In the genomic region with DNA sequence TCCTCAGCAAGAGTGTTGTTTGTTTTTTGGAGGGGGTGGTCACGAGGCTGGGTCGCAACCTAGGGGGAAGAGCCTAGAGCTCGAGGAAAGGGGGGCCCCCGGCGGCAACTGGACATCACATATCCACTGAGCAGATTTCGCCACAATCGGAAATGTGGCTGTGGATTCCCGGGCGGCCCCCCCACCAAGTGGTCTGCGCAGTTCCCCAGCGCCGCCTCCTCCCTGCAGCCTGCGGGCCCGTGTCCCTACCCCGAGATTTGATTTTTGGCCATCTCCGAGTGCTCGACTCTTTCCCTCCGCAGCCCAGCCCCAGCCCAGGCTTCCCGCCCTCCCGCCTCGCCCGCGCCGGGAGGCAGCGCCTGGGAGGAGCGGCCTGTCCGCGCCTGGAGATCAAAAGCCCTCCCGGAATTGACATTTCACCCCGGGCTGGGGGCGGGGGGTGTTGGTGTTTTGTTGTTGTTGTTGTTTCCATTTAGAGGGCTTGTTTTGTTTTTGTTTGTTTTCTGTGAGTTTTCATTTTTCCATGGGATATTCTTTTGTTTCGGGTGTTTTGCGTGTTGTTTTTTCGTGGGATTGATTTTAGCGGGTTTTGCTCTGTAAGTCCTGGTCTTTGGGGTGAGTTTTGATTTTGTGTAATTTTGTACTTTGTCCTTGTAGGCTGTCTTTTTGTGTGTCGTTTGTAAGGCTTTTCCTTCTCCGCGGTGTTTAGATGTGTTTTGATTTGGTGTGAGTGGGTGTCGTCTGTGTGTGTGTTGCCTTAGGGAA, we compare ENCODE assay signal across 8 cellular contexts. TPM values are rescaled to one million over a fixed set of nuclear protein-coding genes. Genes with fewer than 3 reads are reported as not detected.
A peak's percentile ranks its signal among the peaks of the same experiment; 100 is the strongest.
DNase-seq lines count a peak whose midpoint lies in the region; ATAC-seq and TF ChIP-seq lines count a peak whose summit lies in the region.

No MANE protein-coding gene starts in this region.

- peaks cover 40% of the 10 kb centered on the region for H3K4me1 Mint-ChIP-seq in activated naive CD8-positive, alpha-beta T cell treated with anti-CD3 and anti-CD28 coated beads, Interleukin-2, amount 50 U/mL, for 24 hours
- H3K4me1 Mint-ChIP-seq in naive thymus-derived CD4-positive, alpha-beta T cell, result peaks cover 22 to 51% (median 37%) of the 10 kb centered on the region in 7 donors

- WGBS in HUES64, result under 1% methylated on average over 38 of the region's 39 CpGs

- peaks cover 6% of the 10 kb centered on the region for H3K36me3 Mint-ChIP-seq in activated naive CD8-positive, alpha-beta T cell treated with anti-CD3 and anti-CD28 coated beads, Interleukin-2, amount 50 U/mL, for 24 hours (ENCODE audit: low read depth)
- H3K36me3 Mint-ChIP-seq in naive thymus-derived CD4-positive, alpha-beta T cell, result peaks cover 0 to 10% (median 7%) of the 10 kb centered on the region in 5 donors

- no peak for DNase-seq in DND-41
- DNase-seq in activated naive CD8-positive, alpha-beta T cell treated with anti-CD3 and anti-CD28 coated beads, Interleukin-2, amount 50 U/mL, for 24 hours, result no peak
- peak in 2 of 9 donors; percentile 17 to 26 for DNase-seq in naive thymus-derived CD4-positive, alpha-beta T cell
- DNase-seq in activated CD4-positive, CD25-positive, alpha-beta regulatory T cell (lab: John Stamatoyannopoulos, UW), result no peak
- no peak for DNase-seq in dermis blood vessel endothelial cell
- DNase-seq in occipital lobe (lab: John Stamatoyannopoulos, UW), result no peak

- intact Hi-C loops in naive thymus-derived CD4-positive, alpha-beta T cell (cut with micrococcal nuclease), result loop anchor here (1.0 to 10.0 kb wide), 7 partner anchors 8 to 559 kb away; partner anchors contain the start of genes GRHPR (in 1 of the 2) and TOMM5 (in 1 of the 2)

- TF ChIP-seq CTCF in DND-41 (IDR thresholded peaks at IDR 0.05; ENCODE audit: borderline replicate concordance, extremely low read depth, low read length, poor library complexity, severe bottlenecking), result no peak

- CTCF ChIA-PET in naive thymus-derived CD4-positive, alpha-beta T cell (lab: Charles Lee), result no interaction called here

- H3K27ac ChIP-seq in DND-41 (ENCODE audit: low read length), result no peak overlapping the region
- H3K27ac ChIP-seq in HUES64 (ENCODE audit: low read depth, low read length), result no peak overlapping the region
- no peak overlapping the region for H3K27ac ChIP-seq in naive thymus-derived CD4-positive, alpha-beta T cell (ENCODE audit: low read depth, low read length)

- POLR2A ChIA-PET in naive thymus-derived CD4-positive, alpha-beta T cell (lab: Charles Lee), result no interaction called here

- H3K36me3 ChIP-seq in DND-41 (ENCODE audit: insufficient read depth, low read length) (no peaks in the 10 kb centered on the region), HUES64 (ENCODE audit: insufficient read depth, low read length) (no peaks in the 10 kb centered on the region)
- H3K36me3 ChIP-seq in naive thymus-derived CD4-positive, alpha-beta T cell (ENCODE audit: control insufficient read depth in 2 of 3, insufficient read depth in 3 of 3, low read length in 3 of 3), result no peaks in the 10 kb centered on the region

- no peaks in the 10 kb centered on the region for H4K20me1 ChIP-seq in DND-41 (ENCODE audit: insufficient read depth, low read length)

- no peaks in the 10 kb centered on the region for H3K9me3 ChIP-seq in DND-41 (ENCODE audit: insufficient read depth, low read length, severe bottlenecking)
- H3K9me3 ChIP-seq in HUES64 (ENCODE audit: insufficient read depth, low read depth, low read length), result no peaks in the 10 kb centered on the region
- peaks cover 0 to 4% (median 0%) of the 10 kb centered on the region in 3 experiments for H3K9me3 ChIP-seq in naive thymus-derived CD4-positive, alpha-beta T cell (ENCODE audit: control insufficient read depth in 2 of 3, low read length in 3 of 3)

- H3K9me3 Mint-ChIP-seq in activated naive CD8-positive, alpha-beta T cell treated with anti-CD3 and anti-CD28 coated beads, Interleukin-2, amount 50 U/mL, for 24 hours, result no peaks in the 10 kb centered on the region
- peaks cover 0 to 17% (median 0%) of the 10 kb centered on the region in 11 donors for H3K9me3 Mint-ChIP-seq in naive thymus-derived CD4-positive, alpha-beta T cell

- H2AFZ ChIP-seq in DND-41 (ENCODE audit: low read depth, low read length), result no peak overlapping the region

- peaks cover 92% of the 10 kb centered on the region for H3K27me3 Mint-ChIP-seq in activated naive CD8-positive, alpha-beta T cell treated with anti-CD3 and anti-CD28 coated beads, Interleukin-2, amount 50 U/mL, for 24 hours
- peaks cover 80 to 94% (median 85%) of the 10 kb centered on the region in 5 donors for H3K27me3 Mint-ChIP-seq in naive thymus-derived CD4-positive, alpha-beta T cell

- peak overlapping the region; percentile 80 for H3K4me3 Mint-ChIP-seq in activated naive CD8-positive, alpha-beta T cell treated with anti-CD3 and anti-CD28 coated beads, Interleukin-2, amount 50 U/mL, for 24 hours
- H3K4me3 Mint-ChIP-seq in naive thymus-derived CD4-positive, alpha-beta T cell, result peak overlapping the region; percentile 75 to 98 (median 86)

- peaks cover 26% of the 10 kb centered on the region for H3K27me3 ChIP-seq in DND-41 (ENCODE audit: insufficient read depth, low read length, poor library complexity)
- H3K27me3 ChIP-seq in HUES64 (ENCODE audit: insufficient read depth, low read length), result peaks cover 99% of the 10 kb centered on the region
- peaks cover 31 to 62% of the 10 kb centered on the region in 2 donors for H3K27me3 ChIP-seq in naive thymus-derived CD4-positive, alpha-beta T cell (ENCODE audit: control insufficient read depth in 2 of 2, insufficient read depth in 2 of 2, low read length in 2 of 2)

- H3K79me2 ChIP-seq in DND-41 (ENCODE audit: insufficient read depth, low read length), result no peaks in the 10 kb centered on the region

- H3K27ac Mint-ChIP-seq in activated naive CD8-positive, alpha-beta T cell treated with anti-CD3 and anti-CD28 coated beads, Interleukin-2, amount 50 U/mL, for 24 hours, result peak overlapping the region; percentile 76
- H3K27ac Mint-ChIP-seq in naive thymus-derived CD4-positive, alpha-beta T cell, result peak overlapping the region in 4 of 9 donors; percentile 3 to 43 (median 33)

- H3K9ac ChIP-seq in DND-41 (ENCODE audit: low read depth, low read length) (no peak overlapping the region), HUES64 (ENCODE audit: low read depth, low read length) (peak overlapping the region; percentile 23; the same call in 1 of the 2 replicates)

- peak overlapping the region; percentile 73; the same call in 1 of the 2 replicates for H3K4me2 ChIP-seq in DND-41 (ENCODE audit: insufficient read depth, low read length)

- no peak for ATAC-seq in DND-41 (ENCODE audit: insufficient read depth, low read depth)
- ATAC-seq in activated naive CD8-positive, alpha-beta T cell treated with anti-CD3 and anti-CD28 coated beads, Interleukin-2, amount 50 U/mL, for 24 hours, result no peak
- no peak for ATAC-seq in naive thymus-derived CD4-positive, alpha-beta T cell
- no peak for ATAC-seq in GM21360 (IDR thresholded peaks at IDR 0.05; ENCODE audit: unreplicated experiment)

- H3K4me3 ChIP-seq in DND-41 (ENCODE audit: low read depth in 1 of 2, low read length in 2 of 2), result no peak overlapping the region
- H3K4me3 ChIP-seq in HUES64 (ENCODE audit: low read length), result peak overlapping the region; percentile 51
- H3K4me3 ChIP-seq in naive thymus-derived CD4-positive, alpha-beta T cell (ENCODE audit: low read length), result peak overlapping the region; percentile 49

- peaks cover 9% of the 10 kb centered on the region for H3K4me1 ChIP-seq in DND-41 (ENCODE audit: insufficient read depth, low read length)
- H3K4me1 ChIP-seq in HUES64 (ENCODE audit: insufficient read depth, low read length), result peaks cover 28% of the 10 kb centered on the region
- H3K4me1 ChIP-seq in naive thymus-derived CD4-positive, alpha-beta T cell (ENCODE audit: control insufficient read depth in 2 of 2, insufficient read depth in 2 of 2, low read length in 2 of 2), result peaks cover 16 to 35% of the 10 kb centered on the region in 2 donors

RNA-seq across cellular contexts. Expression of gene PAX5, which starts 1.6 kb away (rescaled TPM):
- 1.6 TPM for polyA plus RNA-seq in HUES64 (2013, experiment 1 of 2)
- polyA plus RNA-seq in HUES64 (2013, experiment 2 of 2), result 3.3 TPM
- 1 to 10 TPM in 1 of 5 experiments, under 1 TPM in 4; 0.12 to 8.0 (median 0.40) TPM for total RNA-seq in naive thymus-derived CD4-positive, alpha-beta T cell
- under 1 TPM in 1 of 2 donors, not detected in 1; 0.10 TPM for polyA plus RNA-seq in naive thymus-derived CD4-positive, alpha-beta T cell
- total RNA-seq in dermis blood vessel endothelial cell, result not detected in 2 replicates
- not detected for total RNA-seq in occipital lobe

Comparison
In these comparisons a context has a peak if more than half of its experiments do, and no peak if none do; other contexts are left out.
1. H3K4me3 ChIP-seq: peak in HUES64 (single experiment) and naive thymus-derived CD4-positive, alpha-beta T cell (single experiment); none in DND-41 (0 of 2).